In the genomic region with DNA sequence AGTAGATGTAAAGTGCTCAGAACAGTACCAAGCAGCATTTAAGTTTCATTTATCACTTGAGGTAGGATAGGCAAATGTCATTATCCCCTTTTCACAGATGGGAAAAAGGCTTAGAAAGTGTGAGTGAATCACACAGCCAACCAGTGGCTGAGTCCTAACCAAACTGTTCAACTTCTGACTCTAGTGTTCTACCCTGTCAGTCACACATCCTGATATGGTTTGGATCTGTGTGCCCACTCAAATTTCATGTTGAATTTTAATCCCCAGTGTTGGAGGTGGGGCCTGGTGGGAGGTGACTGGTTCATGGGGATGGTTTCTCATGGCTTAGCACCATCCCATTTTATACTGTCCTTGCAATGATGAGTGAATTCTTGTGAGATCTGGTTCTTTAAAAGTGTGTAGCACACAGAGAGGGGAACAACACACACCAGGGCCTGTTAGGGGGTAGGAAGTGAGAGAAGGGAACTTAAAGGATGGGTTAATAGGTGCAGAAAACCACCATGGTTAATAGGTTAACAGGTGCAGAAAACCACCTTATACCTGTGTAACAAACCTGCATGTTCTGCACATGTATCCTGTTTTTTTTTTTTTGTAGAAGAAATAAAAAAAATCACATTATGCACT, we compare ENCODE assay signal across 10 cellular contexts.
DNase-seq lines count a peak whose midpoint lies in the region; ATAC-seq and TF ChIP-seq lines count a peak whose summit lies in the region.
"Had no signal": no experiment of that assay in that cellular context is flagged by ENCODE, and none has a peak within 500 bp of the region (broad histone marks: within the 10 kb centered on the region; RNA-seq: fewer than 3 reads in every experiment).

No MANE protein-coding gene starts in this region.

- no peaks in the 10 kb centered on the region for H3K4me1 ChIP-seq in IMR-90 (ENCODE audit: control insufficient read depth, insufficient read depth, low read length)
- H3K4me1 ChIP-seq in uterus = no peaks in the 10 kb centered on the region

- in situ Hi-C loops in IMR-90 (cut with MboI; ENCODE audit: low sequenced_read_pairs) = loop anchor here (25.0 kb wide), 4 partner anchors 112 to 1538 kb away; no protein-coding TSS in a partner anchor

- H4K8ac ChIP-seq in IMR-90 (ENCODE audit: low read depth in 2 of 2, low read length in 2 of 2) = no peak overlapping the region

- H2BK120ac ChIP-seq in IMR-90 (ENCODE audit: low read depth, low read length) = no peak overlapping the region

- no peak overlapping the region for H2AFZ ChIP-seq in IMR-90 (replicated peaks; ENCODE audit: low read length, poor library complexity)

- peak; percentile 93 for ATAC-seq in GM18867 (IDR thresholded peaks at IDR 0.05; ENCODE audit: unreplicated experiment)
- peak; percentile 96 for ATAC-seq in GM21825 (IDR thresholded peaks at IDR 0.05; ENCODE audit: unreplicated experiment)
- no peak for ATAC-seq in IMR-90 (ENCODE audit: low read depth)

- H3K9me3 ChIP-seq in IMR-90 (ENCODE audit: control insufficient read depth, insufficient read depth, low read length) (no peaks in the 10 kb centered on the region), uterus (no peaks in the 10 kb centered on the region)

- H3K79me1 ChIP-seq in IMR-90 (ENCODE audit: low read depth in 1 of 2, low read length in 2 of 2) = no peaks in the 10 kb centered on the region

- no peak overlapping the region for H3K14ac ChIP-seq in IMR-90 (replicated peaks; ENCODE audit: low read depth, low read length)

- intact Hi-C loops in IMR-90 (cut with micrococcal nuclease) (loop anchor here (10.0 kb wide), 1 partner anchor 1625 kb away; no protein-coding TSS in a partner anchor), uterus (cut with DNase I; ENCODE audit: low total_unique reads) (no loop called here)

- CTCF ChIA-PET in IMR-90 (lab: Yijun Ruan, JAX) = no interaction called here

- H3K27ac Mint-ChIP-seq in neural crest cell (ENCODE audit: unreplicated experiment) = peak overlapping the region; percentile 45
- H3K27ac Mint-ChIP-seq in type B pancreatic cell = no peak overlapping the region

- H3K4me2 ChIP-seq in IMR-90 (ENCODE audit: low read depth, low read length) = no peak overlapping the region

- no peak overlapping the region for H2BK20ac ChIP-seq in IMR-90 (ENCODE audit: low read depth, low read length)

- dilution Hi-C loops in IMR-90 (cut with HindIII; ENCODE audit: low sequenced_read_pairs, unreplicated experiment) = no loop called here

- H3K9ac ChIP-seq in IMR-90 (ENCODE audit: low read depth, low read length) = no peak overlapping the region

- H3K18ac ChIP-seq in IMR-90 (ENCODE audit: low read depth, low read length) = no peak overlapping the region

- H3K9me1 ChIP-seq in IMR-90 (ENCODE audit: insufficient read depth, low read length) = no peaks in the 10 kb centered on the region

- no peak for TF ChIP-seq RAD21 in IMR-90 (IDR thresholded peaks at IDR 0.05; ENCODE audit: low read length)

- H3K27me3 Mint-ChIP-seq in neural crest cell (ENCODE audit: low read depth) = no peaks in the 10 kb centered on the region
- no peaks in the 10 kb centered on the region for H3K27me3 Mint-ChIP-seq in type B pancreatic cell

- no peak overlapping the region for H3K4ac ChIP-seq in IMR-90 (ENCODE audit: low read depth, low read length)

- H2AK5ac ChIP-seq in IMR-90 (ENCODE audit: low read depth, low read length) = no peak overlapping the region

- no peaks in the 10 kb centered on the region for H3K27me3 ChIP-seq in IMR-90 (ENCODE audit: control insufficient read depth, insufficient read depth, low read length)
- H3K27me3 ChIP-seq in uterus = no peaks in the 10 kb centered on the region

- no peaks in the 10 kb centered on the region for H3K4me1 Mint-ChIP-seq in neural crest cell
- H3K4me1 Mint-ChIP-seq in type B pancreatic cell (ENCODE audit: unreplicated experiment) = no peaks in the 10 kb centered on the region

- TF ChIP-seq CTCF in IMR-90 (conservative IDR thresholded peaks at IDR 0.05; ENCODE audit: low read depth, low read length) (no peak), neural crest cell (conservative IDR thresholded peaks at IDR 0.05) (no peak), uterus (IDR thresholded peaks at IDR 0.05) (no peak), type B pancreatic cell (conservative IDR thresholded peaks at IDR 0.05) (no peak)

- no peak overlapping the region for H4K5ac ChIP-seq in IMR-90 (ENCODE audit: low read depth, low read length)

- no peaks in the 10 kb centered on the region for H3K36me3 Mint-ChIP-seq in neural crest cell (ENCODE audit: low read depth)
- no peaks in the 10 kb centered on the region for H3K36me3 Mint-ChIP-seq in type B pancreatic cell

- peak; percentile 15 for DNase-seq in IMR-90
- DNase-seq in neural crest cell (ENCODE audit: low read depth, low spot score) = no peak
- DNase-seq in NCI-H510A treated with DMSO at 0.1 percent for 48 hours (lab: John Stamatoyannopoulos, UW) = no peak
- no peak for DNase-seq in uterus
- DNase-seq in NCI-H345 (lab: John Stamatoyannopoulos, UW) = no peak
- no peak for DNase-seq in type B pancreatic cell (ENCODE audit: extremely low spot score, unreplicated experiment)
- DNase-seq: occipital lobe, Right ventricle myocardium superior had no signal

- H2AK9ac ChIP-seq in IMR-90 (replicated peaks; ENCODE audit: low read depth, low read length, poor library complexity) = no peak overlapping the region

- H4K91ac ChIP-seq in IMR-90 (ENCODE audit: insufficient read depth, low read depth, low read length) = no peak overlapping the region

- no TSS peak for BruUV-seq in IMR-90 (replicated peaks; lab: Mats Ljungman, UMichigan)

- no peak overlapping the region for H3K27ac ChIP-seq in IMR-90 (ENCODE audit: insufficient read depth, low read length)
- no peak overlapping the region for H3K27ac ChIP-seq in uterus

- H3K36me3 ChIP-seq in IMR-90 (ENCODE audit: control insufficient read depth, insufficient read depth, low read length) = no peaks in the 10 kb centered on the region
- H3K36me3 ChIP-seq in uterus = no peaks in the 10 kb centered on the region

- TF ChIP-seq POLR2A in IMR-90 (IDR thresholded peaks at IDR 0.05; ENCODE audit: low read depth, low read length) (no peak), uterus (IDR thresholded peaks at IDR 0.05) (no peak)

- H3K9me3 Mint-ChIP-seq in neural crest cell (peaks cover 5% of the 10 kb centered on the region), type B pancreatic cell (no peaks in the 10 kb centered on the region)

- no peak overlapping the region for H2BK15ac ChIP-seq in IMR-90 (ENCODE audit: low read depth, low read length)

- no peak overlapping the region for H3K23ac ChIP-seq in IMR-90 (ENCODE audit: low read depth, low read length)

- H3K4me3 Mint-ChIP-seq in neural crest cell (no peak overlapping the region), type B pancreatic cell (no peak overlapping the region)

- H3K4me3 ChIP-seq in IMR-90 (ENCODE audit: insufficient read depth, low read depth, low read length) = no peak overlapping the region
- H3K4me3 ChIP-seq in uterus = no peak overlapping the region

- no peak overlapping the region for H2BK5ac ChIP-seq in IMR-90 (ENCODE audit: low read depth, low read length, poor library complexity, severe bottlenecking)

- no peak overlapping the region for H3K56ac ChIP-seq in IMR-90 (ENCODE audit: extremely low read depth, insufficient read depth, low read length)

- POLR2A ChIA-PET in IMR-90 (lab: Charles Lee; ENCODE audit: unreplicated experiment) = no interaction called here

- H4K20me1 ChIP-seq in IMR-90 (ENCODE audit: insufficient read depth, low read length) = no peaks in the 10 kb centered on the region

TF ChIP-seq in IMR-90, 13 proteins besides CTCF, POLR2A, EP300 and RAD21:
- TF ChIP-seq SMC3 (IDR thresholded peaks at IDR 0.05; ENCODE audit: low read depth, low read length) (no peak), BHLHE40 (IDR thresholded peaks at IDR 0.05; ENCODE audit: low read depth, low read length) (no peak), FOS (IDR thresholded peaks at IDR 0.05; ENCODE audit: low read depth, low read length) (no peak), NFE2L2 (IDR thresholded peaks at IDR 0.05; ENCODE audit: low read depth, low read length) (no peak), CEBPB (IDR thresholded peaks at IDR 0.05; ENCODE audit: low read depth, low read length) (no peak), RCOR1 (IDR thresholded peaks at IDR 0.05; ENCODE audit: insufficient replicate concordance, low read length) (no peak), RFX5 (IDR thresholded peaks at IDR 0.05; ENCODE audit: low read depth, low read length) (no peak), MXI1 (IDR thresholded peaks at IDR 0.05; ENCODE audit: borderline replicate concordance, low read depth, low read length) (no peak), MAFK (IDR thresholded peaks at IDR 0.05; ENCODE audit: low read depth, low read length) (no peak), MAZ (IDR thresholded peaks at IDR 0.05; ENCODE audit: borderline replicate concordance, low read depth, low read length) (no peak)
- TF ChIP-seq, protein P1, sequence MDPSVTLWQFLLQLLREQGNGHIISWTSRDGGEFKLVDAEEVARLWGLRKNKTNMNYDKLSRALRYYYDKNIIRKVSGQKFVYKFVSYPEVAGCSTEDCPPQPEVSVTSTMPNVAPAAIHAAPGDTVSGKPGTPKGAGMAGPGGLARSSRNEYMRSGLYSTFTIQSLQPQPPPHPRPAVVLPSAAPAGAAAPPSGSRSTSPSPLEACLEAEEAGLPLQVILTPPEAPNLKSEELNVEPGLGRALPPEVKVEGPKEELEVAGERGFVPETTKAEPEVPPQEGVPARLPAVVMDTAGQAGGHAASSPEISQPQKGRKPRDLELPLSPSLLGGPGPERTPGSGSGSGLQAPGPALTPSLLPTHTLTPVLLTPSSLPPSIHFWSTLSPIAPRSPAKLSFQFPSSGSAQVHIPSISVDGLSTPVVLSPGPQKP (IDR thresholded peaks at IDR 0.05; ENCODE audit: borderline replicate concordance, low read depth, low read length) = no peak
- TF ChIP-seq, protein P2, sequence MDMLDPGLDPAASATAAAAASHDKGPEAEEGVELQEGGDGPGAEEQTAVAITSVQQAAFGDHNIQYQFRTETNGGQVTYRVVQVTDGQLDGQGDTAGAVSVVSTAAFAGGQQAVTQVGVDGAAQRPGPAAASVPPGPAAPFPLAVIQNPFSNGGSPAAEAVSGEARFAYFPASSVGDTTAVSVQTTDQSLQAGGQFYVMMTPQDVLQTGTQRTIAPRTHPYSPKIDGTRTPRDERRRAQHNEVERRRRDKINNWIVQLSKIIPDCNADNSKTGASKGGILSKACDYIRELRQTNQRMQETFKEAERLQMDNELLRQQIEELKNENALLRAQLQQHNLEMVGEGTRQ (IDR thresholded peaks at IDR 0.05; ENCODE audit: low read depth, low read length) = no peak
